Comparison of ENCODE assay signal across 32 cellular contexts in the genomic region with DNA sequence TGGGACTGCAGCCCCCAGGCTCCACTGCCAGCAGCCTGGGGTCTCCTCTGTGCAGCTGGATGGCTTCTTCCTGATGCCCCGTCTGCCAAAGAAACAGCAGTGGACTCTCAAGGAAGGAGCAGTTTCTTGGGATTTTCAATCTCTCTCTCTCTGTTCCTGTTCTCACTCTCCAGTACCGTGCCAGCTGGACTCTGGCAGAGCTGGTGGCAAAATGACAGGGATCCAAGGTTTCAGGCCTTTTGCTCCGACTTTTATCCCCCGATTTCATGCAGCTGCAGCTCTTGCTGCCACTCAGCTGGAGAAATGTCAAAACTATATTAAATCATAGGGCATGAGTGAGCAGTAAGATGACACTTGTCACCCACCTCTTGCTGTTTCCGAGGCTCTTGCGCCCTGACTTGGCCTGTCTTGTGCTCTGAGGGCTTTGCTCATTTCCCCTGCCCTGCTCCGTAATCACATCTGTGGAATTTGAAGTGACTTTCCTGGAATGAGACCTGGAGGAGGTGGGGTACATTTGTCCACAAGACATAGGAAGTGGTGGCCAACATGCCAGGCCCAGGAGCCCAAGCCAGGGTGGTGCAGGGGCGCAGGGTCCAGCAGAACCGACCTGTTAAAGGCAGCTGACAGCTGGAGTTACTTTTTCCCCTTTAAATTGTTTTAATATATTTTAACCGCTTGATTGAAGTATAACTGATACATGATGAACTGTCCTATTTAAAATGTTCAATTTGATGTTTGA.
DNase-seq lines count a peak whose midpoint lies in the region; FAIRE-seq and TF ChIP-seq lines count a peak whose summit lies in the region.
"Had no signal": no experiment of that assay in that cellular context is flagged by ENCODE, and none has a peak within 500 bp of the region (broad histone marks: within the 10 kb centered on the region; RNA-seq: fewer than 3 reads in every experiment).

No MANE protein-coding gene starts in this region.

- no peaks in the 10 kb centered on the region for H3K79me2 ChIP-seq in H1 (ENCODE audit: control insufficient read depth in 1 of 2, insufficient read depth in 2 of 2, low read length in 2 of 2)

- H2BK5ac ChIP-seq in H1 (ENCODE audit: low read depth, low read length) = no peak overlapping the region

- H3K9me3 Mint-ChIP-seq in osteocyte (ENCODE audit: unreplicated experiment) = no peaks in the 10 kb centered on the region
- H3K9me3 Mint-ChIP-seq: activated T-cell treated with anti-CD3 and anti-CD28 coated beads, Interleukin-2, amount 50 U/mL, for 4 hours; H9; nephron had no signal

- H3K23ac ChIP-seq in H1 (ENCODE audit: insufficient read length) = no peak overlapping the region

- DNase-seq in AG20443 (ENCODE audit: low spot score) (peak; percentile 5), DMS79 (lab: John Stamatoyannopoulos, UW) (peak; percentile 20), H1 (ENCODE audit: low read depth in 1 of 2, low spot score in 2 of 2) (peak in 1 of 2 experiments; percentile 23), osteocyte (ENCODE audit: extremely low spot score, unreplicated experiment) (peak; percentile 57), NCI-H1092 (lab: John Stamatoyannopoulos, UW) (no peak), NK-92 (lab: John Stamatoyannopoulos, UW; ENCODE audit: unreplicated experiment) (no peak), pons (ENCODE audit: low spot score) (no peak)
- DNase-seq: activated CD4-positive, alpha-beta T cell treated with anti-CD3 and anti-CD28 coated beads for 4 hours; activated T-cell treated with anti-CD3 and anti-CD28 coated beads, Interleukin-2, amount 50 U/mL, for 4 hours; central memory CD4-positive, alpha-beta T cell; esophagus squamous epithelium; foreskin keratinocyte; H9; heart right ventricle; KG1; kidney; MM.1S; NCI-H146; NCI-H446; NCI-H774; SJCRH30; stimulated activated CD4-positive, alpha-beta T cell treated with anti-CD3 and anti-CD28 coated beads, Interleukin-4, amount 100 ng/mL, for 24 hours; SW 1271; T1000 had no signal

- H3K23me2 ChIP-seq in H1 (ENCODE audit: low read depth, low read length) = no peaks in the 10 kb centered on the region

- H3K4me3 ChIP-seq in H1 (ENCODE audit: extremely low read depth in 1 of 4, insufficient read depth in 2 of 4, low read depth in 3 of 4, low read length in 4 of 4) = no peak overlapping the region
- H3K4me3 ChIP-seq: ascending aorta, BLaER1, esophagus squamous epithelium, heart right ventricle, prostate gland, SJCRH30, tibial nerve had no signal

- no peak for TF ChIP-seq POLR2A in H1 (IDR thresholded peaks at IDR 0.05; ENCODE audit: control extremely low read depth in 1 of 2, low read depth in 2 of 2, low read length in 2 of 2)

- no peak overlapping the region for H2AK5ac ChIP-seq in H1 (ENCODE audit: low read depth, low read length)

- H3K27me3 ChIP-seq in H1 (replicated peaks in 1 of 4; ENCODE audit: control insufficient read depth in 3 of 4, extremely low read depth in 1 of 4, insufficient read depth in 3 of 4, low read length in 3 of 4) = no peaks in the 10 kb centered on the region
- H3K27me3 ChIP-seq: ascending aorta, BLaER1, tibial nerve had no signal

- TF ChIP-seq EP300 in H1 (IDR thresholded peaks at IDR 0.05; ENCODE audit: borderline replicate concordance in 1 of 2, low read depth in 2 of 2, low read length in 2 of 2) = no peak

- CTCF ChIA-PET in H1 (lab: Charles Lee; ENCODE audit: partially characterized antibody) = interaction anchor here (0.9 to 1.2 kb wide), 2 partner anchors 19 to 109 kb away, joined by 3 read pairs; no protein-coding TSS in a partner anchor

- TF ChIP-seq CTCF in H1 (IDR thresholded peaks at IDR 0.05; ENCODE audit: control extremely low read depth in 1 of 3, insufficient read depth in 1 of 3, low read depth in 1 of 3, low read length in 3 of 3) (no peak), osteocyte (IDR thresholded peaks at IDR 0.05) (no peak)

- no peak overlapping the region for H3K56ac ChIP-seq in H1 (replicated peaks; ENCODE audit: insufficient read length, low read depth, low read length)

- no peak overlapping the region for H3K4ac ChIP-seq in H1 (replicated peaks; ENCODE audit: insufficient read length, low read depth, low read length)

- H3K9me3 ChIP-seq in H1 (ENCODE audit: insufficient read depth in 2 of 2, low read depth in 1 of 2, low read length in 1 of 2) = no peaks in the 10 kb centered on the region
- H3K9me3 ChIP-seq: ascending aorta, BLaER1, esophagus squamous epithelium, heart right ventricle, prostate gland, SJCRH30, tibial nerve had no signal

- H3K4me1 ChIP-seq in H1 (replicated peaks in 1 of 4; ENCODE audit: control insufficient read depth in 3 of 4, insufficient read depth in 4 of 4, low read length in 3 of 4) = peaks cover 0 to 3% (median 2%) of the 10 kb centered on the region in 4 experiments; a peak in 3 of 7 replicates
- H3K4me1 ChIP-seq: ascending aorta, esophagus squamous epithelium, foreskin keratinocyte, prostate gland, SJCRH30, tibial nerve had no signal

- H2BK15ac ChIP-seq in H1 (ENCODE audit: low read length) = no peak overlapping the region

- H2AFZ ChIP-seq in H1 (ENCODE audit: low read length) = peak overlapping the region; percentile 56; the same call in 1 of the 2 replicates

- WGBS in H1 (ENCODE audit: extremely low coverage in 1 of 2, insufficient coverage in 1 of 2, insufficient read length in 1 of 2, insufficient replicate concordance in 2 of 2, low coverage in 1 of 2, low lambda C conversion rate in 2 of 2, missing lambda C conversion rate in 1 of 2), 2 experiments = 93% methylated on average over 10 of the region's 10 CpGs; no CpG with 5 or more reads in 1 of the 2 experiments

- H4K20me1 ChIP-seq in H1 (replicated peaks in 1 of 2; ENCODE audit: control insufficient read depth in 1 of 2, insufficient read depth in 2 of 2, low read length in 2 of 2) = no peaks in the 10 kb centered on the region
- H4K20me1 ChIP-seq: BLaER1 had no signal

- H4K91ac ChIP-seq in H1 (replicated peaks; ENCODE audit: insufficient read length, low read length) = no peak overlapping the region

- H3K27ac Mint-ChIP-seq in osteocyte (ENCODE audit: unreplicated experiment) = no peak overlapping the region
- H3K27ac Mint-ChIP-seq: H9, nephron had no signal

- H3K27ac ChIP-seq in H1 (ENCODE audit: low read depth, low read length) = no peak overlapping the region
- H3K27ac ChIP-seq: ascending aorta, BLaER1, esophagus squamous epithelium, foreskin keratinocyte, heart right ventricle, HL-60, prostate gland, SJCRH30, tibial nerve, VCaP had no signal

- POLR2A ChIA-PET in H1 (lab: Charles Lee; ENCODE audit: partially characterized antibody) = no interaction called here

- no peaks in the 10 kb centered on the region for H3K79me1 ChIP-seq in H1 (ENCODE audit: low read depth, low read length)

- no peak overlapping the region for H3K4me3 Mint-ChIP-seq in osteocyte (ENCODE audit: unreplicated experiment)
- H3K4me3 Mint-ChIP-seq: activated T-cell treated with anti-CD3 and anti-CD28 coated beads, Interleukin-2, amount 50 U/mL, for 4 hours; H9; nephron had no signal

- H3K27me3 Mint-ChIP-seq in osteocyte (ENCODE audit: unreplicated experiment) = peaks cover 17% of the 10 kb centered on the region

- no peak overlapping the region for H2BK20ac ChIP-seq in H1 (ENCODE audit: low read length)

- H3K4me2 ChIP-seq in H1 (ENCODE audit: insufficient read depth in 1 of 2, low read depth in 2 of 2, low read length in 2 of 2) = no peak overlapping the region
- H3K4me2 ChIP-seq: BLaER1 had no signal

- H2BK120ac ChIP-seq in H1 (replicated peaks; ENCODE audit: low read depth, low read length) = no peak overlapping the region

- H3K9ac ChIP-seq in H1 (replicated peaks in 1 of 4; ENCODE audit: extremely low read depth in 1 of 4, low read depth in 3 of 4, low read length in 3 of 4) = no peak overlapping the region
- H3K9ac ChIP-seq: BLaER1 had no signal

- no peak overlapping the region for H3K18ac ChIP-seq in H1 (ENCODE audit: extremely low read depth, low read length)

- no peaks in the 10 kb centered on the region for H3K36me3 ChIP-seq in H1 (ENCODE audit: control insufficient read depth in 2 of 4, insufficient read depth in 4 of 4, low read length in 3 of 4)
- H3K36me3 ChIP-seq: ascending aorta, BLaER1, esophagus squamous epithelium, heart right ventricle, prostate gland, SJCRH30, tibial nerve had no signal

- no peak for FAIRE-seq in H1 (lab: Jason Lieb, UNC)
- FAIRE-seq: GM12892, kidney had no signal

- H4K5ac ChIP-seq in H1 (ENCODE audit: insufficient read length, low read depth, low read length) = no peak overlapping the region

- no peak for TF ChIP-seq RAD21 in H1 (IDR thresholded peaks at IDR 0.05 in 1 of 2, conservative IDR thresholded peaks at IDR 0.05 in 1 of 2; ENCODE audit: low read depth in 2 of 2, low read length in 2 of 2)

- H2BK12ac ChIP-seq in H1 (ENCODE audit: low read depth, low read length) = no peak overlapping the region

- no peaks in the 10 kb centered on the region for H3K4me1 Mint-ChIP-seq in osteocyte (ENCODE audit: unreplicated experiment)
- H3K4me1 Mint-ChIP-seq: nephron had no signal

- no peak overlapping the region for H3K14ac ChIP-seq in H1 (ENCODE audit: insufficient read length)

- no peaks in the 10 kb centered on the region for H3K36me3 Mint-ChIP-seq in osteocyte (ENCODE audit: unreplicated experiment)

- H4K8ac ChIP-seq in H1 (ENCODE audit: extremely low read depth, insufficient read depth, low read length) = no peak overlapping the region; the same call in 1 of the 2 replicates

TF ChIP-seq in H1, 55 proteins besides CTCF, POLR2A, EP300 and RAD21 (continues in another document):
- TF ChIP-seq ZNF274 (IDR thresholded peaks at IDR 0.05; ENCODE audit: borderline replicate concordance, extremely low read depth, low read length) (no peak), KDM1A (IDR thresholded peaks at IDR 0.05; ENCODE audit: borderline replicate concordance, low read length) (no peak), TEAD4 (IDR thresholded peaks at IDR 0.05; ENCODE audit: low read depth, low read length) (no peak), SRF (IDR thresholded peaks at IDR 0.05; ENCODE audit: low read depth, low read length) (no peak), SIX5 (IDR thresholded peaks at IDR 0.05; ENCODE audit: low read depth, low read length) (no peak), CEBPB (IDR thresholded peaks at IDR 0.05; ENCODE audit: low read depth, low read length) (no peak)

Comparison
In these comparisons a context has a peak if more than half of its experiments do, and no peak if none do; other contexts are left out.
1. DNase-seq: peak in AG20443 (single experiment), DMS79 (single experiment) and osteocyte (single experiment); none in NCI-H1092 (single experiment), NK-92 (single experiment) and pons (single experiment).